ENCODE assay signal across 17 cellular contexts in the genomic region with DNA sequence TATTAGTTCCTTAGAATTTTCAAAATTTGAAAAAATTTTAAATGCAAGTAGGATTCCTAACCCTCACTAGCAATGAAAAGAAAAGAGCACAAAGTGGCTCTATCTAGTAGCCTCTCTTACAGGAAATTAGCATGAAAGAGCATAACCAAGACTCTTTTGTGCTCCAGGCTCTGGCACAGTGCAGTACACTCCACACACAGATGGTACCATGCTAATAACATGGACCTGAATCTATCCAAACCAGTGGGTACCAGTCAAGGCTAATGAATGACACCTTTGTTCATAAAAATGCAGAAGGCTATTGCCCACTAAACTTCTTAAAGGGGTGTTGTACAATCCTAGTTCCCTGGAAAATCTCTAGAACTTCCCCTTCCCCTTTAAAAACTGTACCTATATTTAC.
"Had no signal": no experiment of that assay in that cellular context is flagged by ENCODE, and none has a peak within 500 bp of the region (broad histone marks: within the 10 kb centered on the region; RNA-seq: fewer than 3 reads in every experiment).

No MANE protein-coding gene starts in this region.

- H3K36me3 ChIP-seq: thyroid gland had no signal

- H3K79me2 ChIP-seq: hepatocyte had no signal

- H3K4me2 ChIP-seq: hepatocyte had no signal

- H2AFZ ChIP-seq: hepatocyte had no signal

- H3K27me3 ChIP-seq: foreskin keratinocyte, hepatocyte, left lung, sigmoid colon, thyroid gland had no signal

- H3K4me1 ChIP-seq: foreskin keratinocyte, left lung, sigmoid colon, thyroid gland had no signal

- H3K9me3 ChIP-seq: left lung, sigmoid colon, thyroid gland had no signal

- H3K4me3 ChIP-seq: hepatocyte, left lung, sigmoid colon, thyroid gland had no signal

- H3K27ac ChIP-seq: foreskin keratinocyte, hepatocyte, sigmoid colon had no signal

- ATAC-seq: foreskin keratinocyte; stimulated activated effector memory CD8-positive, alpha-beta T cell treated with anti-CD3 and anti-CD28 coated beads, Interleukin-12 subunit alpha, Interleukin-12 subunit beta, amount 100 ng/mL, for 72 hours had no signal

- DNase-seq: activated CD4-positive, alpha-beta T cell treated with anti-CD3 and anti-CD28 coated beads, Interleukin-2, amount 10 ng/mL, durations not matched to agents 7 days and 5 days; activated CD8-positive, alpha-beta memory T cell treated with anti-CD3 and anti-CD28 coated beads for 24 hours; activated naive CD4-positive, alpha-beta T cell; activated naive CD8-positive, alpha-beta T cell treated with anti-CD3 and anti-CD28 coated beads, Interleukin-2, amount 10 ng/mL, durations not matched to agents 7 days and 5 days; aorta; cerebellar nuclear complex; effector memory CD4-positive, alpha-beta T cell; foreskin keratinocyte; kidney; left lung; mesendoderm; sigmoid colon; stimulated activated CD4-positive, alpha-beta T cell treated with anti-CD3 and anti-CD28 coated beads, Interleukin-12 subunit alpha, Interleukin-12 subunit beta, amount 100 ng/mL, for 4 hours; stimulated activated CD4-positive, alpha-beta T cell treated with anti-CD3 and anti-CD28 coated beads, Interleukin-2, amount 100 ng/mL, for 24 hours; thyroid gland had no signal
